Comparison of ENCODE assay signal across 1 cellular context in the genomic region with DNA sequence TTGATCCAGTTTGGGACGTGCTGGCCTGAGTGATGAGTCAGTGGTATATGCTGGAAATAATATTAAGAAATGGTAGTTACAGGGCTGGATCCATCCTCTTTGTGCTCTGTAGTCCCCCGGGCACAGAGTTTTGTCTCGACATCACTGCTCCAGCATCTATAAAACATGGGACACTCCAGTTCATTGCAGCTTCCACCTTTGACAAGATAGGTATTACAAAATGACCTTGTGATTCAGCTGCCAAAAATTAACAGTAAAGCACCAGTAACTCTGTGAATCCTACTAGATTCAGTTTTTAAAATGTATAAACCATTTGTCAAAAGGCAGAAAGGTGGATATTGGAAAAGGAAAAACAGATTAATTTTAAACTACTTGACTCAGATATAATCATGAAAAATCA.
TF ChIP-seq lines count a peak whose summit lies in the region.

No MANE protein-coding gene starts in this region.

TF ChIP-seq in GM12878, 131 proteins besides CTCF, POLR2A, EP300 and RAD21 (continued from another document):
- TF ChIP-seq, protein P1, sequence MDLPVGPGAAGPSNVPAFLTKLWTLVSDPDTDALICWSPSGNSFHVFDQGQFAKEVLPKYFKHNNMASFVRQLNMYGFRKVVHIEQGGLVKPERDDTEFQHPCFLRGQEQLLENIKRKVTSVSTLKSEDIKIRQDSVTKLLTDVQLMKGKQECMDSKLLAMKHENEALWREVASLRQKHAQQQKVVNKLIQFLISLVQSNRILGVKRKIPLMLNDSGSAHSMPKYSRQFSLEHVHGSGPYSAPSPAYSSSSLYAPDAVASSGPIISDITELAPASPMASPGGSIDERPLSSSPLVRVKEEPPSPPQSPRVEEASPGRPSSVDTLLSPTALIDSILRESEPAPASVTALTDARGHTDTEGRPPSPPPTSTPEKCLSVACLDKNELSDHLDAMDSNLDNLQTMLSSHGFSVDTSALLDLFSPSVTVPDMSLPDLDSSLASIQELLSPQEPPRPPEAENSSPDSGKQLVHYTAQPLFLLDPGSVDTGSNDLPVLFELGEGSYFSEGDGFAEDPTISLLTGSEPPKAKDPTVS (IDR thresholded peaks at IDR 0.05; ENCODE audit: low read depth, low read length): no peak
- TF ChIP-seq ZNF207 (IDR thresholded peaks at IDR 0.05; ENCODE audit: borderline replicate concordance) (no peak), TARDBP (IDR thresholded peaks at IDR 0.05; ENCODE audit: borderline replicate concordance) (no peak)
